Comparison of ENCODE assay signal across 9 cellular contexts in the genomic region with DNA sequence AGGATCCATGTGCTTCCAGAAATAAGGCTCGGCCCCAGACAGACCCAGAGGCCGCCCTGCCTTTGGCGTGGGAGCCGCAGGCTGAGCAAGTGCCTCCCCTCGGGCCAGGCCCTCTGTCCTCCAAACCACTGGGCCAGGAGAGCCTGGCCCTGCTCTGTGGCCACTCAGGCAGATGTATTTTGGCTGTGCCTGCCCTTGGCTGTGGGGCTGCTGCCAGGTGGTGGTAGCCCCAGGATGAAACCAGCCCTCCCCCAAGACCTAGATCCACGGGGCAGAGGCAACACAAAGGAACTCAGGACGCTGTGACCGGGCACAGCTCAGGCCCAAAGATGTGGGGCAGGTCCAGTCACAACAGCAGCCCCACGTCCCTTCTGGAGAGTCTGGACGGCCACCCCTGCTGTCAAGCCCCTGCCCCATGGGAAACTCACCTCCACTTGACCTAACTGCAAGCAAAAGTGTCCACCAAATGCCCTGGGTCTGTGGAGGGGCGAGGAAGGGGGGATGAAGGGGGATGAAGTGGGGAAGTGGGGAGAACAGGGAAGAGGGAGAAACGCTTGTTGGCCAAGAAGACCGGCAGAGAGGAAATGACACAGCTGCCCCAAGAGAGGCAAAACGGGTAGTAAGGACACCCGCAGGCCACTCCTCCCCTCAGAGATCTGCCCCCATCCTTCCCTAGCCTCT. TPM values are rescaled to one million over a fixed set of nuclear protein-coding genes. Genes with fewer than 3 reads are reported as not detected.
DNase-seq lines count a peak whose midpoint lies in the region; TF ChIP-seq lines count a peak whose summit lies in the region.
"Had no signal": no experiment of that assay in that cellular context is flagged by ENCODE, and none has a peak within 500 bp of the region (broad histone marks: within the 10 kb centered on the region; RNA-seq: fewer than 3 reads in every experiment).

No MANE protein-coding gene starts in this region.

- H3K27ac Mint-ChIP-seq in activated T-cell treated with anti-CD3 and anti-CD28 coated beads, Interleukin-2, amount 50 U/mL, for 24 hours = peak overlapping the region; percentile 91

- peaks cover 0 to 3% of the 10 kb centered on the region in 2 donors for H3K4me1 ChIP-seq in breast epithelium
- H3K4me1 ChIP-seq in mucosa of rectum (ENCODE audit: control insufficient read depth in 2 of 2, insufficient read depth in 2 of 2, low read length in 2 of 2) = peaks cover 9 to 19% of the 10 kb centered on the region in 2 donors
- H3K4me1 ChIP-seq in SK-N-SH (ENCODE audit: control insufficient read depth in 1 of 2, insufficient read depth in 2 of 2, low read depth in 1 of 2, low read length in 1 of 2) = no peaks in the 10 kb centered on the region; a peak in 1 of 4 replicates

- H3K4me2 ChIP-seq in SK-N-SH = no peak overlapping the region

- H3K4me3 ChIP-seq in breast epithelium (peak overlapping the region in 2 of 3 donors; percentile 31 to 37), mucosa of rectum (ENCODE audit: low read length in 2 of 2) (peak overlapping the region; percentile 10 to 54), SK-N-SH (ENCODE audit: low read depth in 2 of 2, low read length in 1 of 2) (no peak overlapping the region)

- no peak for DNase-seq in activated T-cell treated with anti-CD3 and anti-CD28 coated beads, Interleukin-2, amount 50 U/mL, for 24 hours
- no peak for DNase-seq in activated T-cell treated with anti-CD3 and anti-CD28 coated beads, Interleukin-2, amount 50 U/mL, for 1 hour
- peak; percentile 78 for DNase-seq in KG1 (lab: John Stamatoyannopoulos, UW)
- DNase-seq in breast epithelium (ENCODE audit: low spot score in 2 of 2) = no peak
- DNase-seq in RPMI8226 = no peak
- DNase-seq in SK-N-SH = no peak
- DNase-seq in activated CD4-positive, alpha-beta T cell treated with anti-CD3 and anti-CD28 coated beads for 4 hours = no peak
- DNase-seq: pancreas had no signal

- H3K27me3 Mint-ChIP-seq in activated T-cell treated with anti-CD3 and anti-CD28 coated beads, Interleukin-2, amount 50 U/mL, for 24 hours = no peaks in the 10 kb centered on the region

- peak overlapping the region; percentile 19 to 24 for H3K9ac ChIP-seq in mucosa of rectum (ENCODE audit: low read depth in 1 of 2, low read length in 2 of 2)
- no peak overlapping the region for H3K9ac ChIP-seq in SK-N-SH

- TF ChIP-seq RAD21 in SK-N-SH (IDR thresholded peaks at IDR 0.05; ENCODE audit: low read length) = no peak

- H2AFZ ChIP-seq in SK-N-SH (ENCODE audit: low read depth) = no peak overlapping the region

- POLR2A ChIA-PET in SK-N-SH (lab: Yijun Ruan, JAX) = no interaction called here

- H3K9me3 Mint-ChIP-seq in activated T-cell treated with anti-CD3 and anti-CD28 coated beads, Interleukin-2, amount 50 U/mL, for 24 hours = no peaks in the 10 kb centered on the region

- CTCF ChIA-PET in SK-N-SH (lab: Yijun Ruan, JAX) = interaction anchor here (1.2 to 1.8 kb wide), 3 partner anchors 21 to 81 kb away, joined by 3 to 5 read pairs (median 4); no protein-coding TSS in a partner anchor

- intact Hi-C loops in breast epithelium (cut with DNase I; ENCODE audit: low total_unique reads) = no loop called here

- H3K9me3 ChIP-seq in breast epithelium (no peaks in the 10 kb centered on the region), mucosa of rectum (ENCODE audit: control insufficient read depth in 2 of 2, low read length in 2 of 2) (no peaks in the 10 kb centered on the region), SK-N-SH (no peaks in the 10 kb centered on the region)
- H3K9me3 ChIP-seq: pancreas had no signal

- peak overlapping the region; percentile 35 for H3K4me3 Mint-ChIP-seq in activated T-cell treated with anti-CD3 and anti-CD28 coated beads, Interleukin-2, amount 50 U/mL, for 24 hours

- H3K36me3 Mint-ChIP-seq in activated T-cell treated with anti-CD3 and anti-CD28 coated beads, Interleukin-2, amount 50 U/mL, for 24 hours (ENCODE audit: low read depth) = peaks cover 19% of the 10 kb centered on the region

- H3K36me3 ChIP-seq in breast epithelium = no peaks in the 10 kb centered on the region
- peaks cover 0 to 12% of the 10 kb centered on the region in 2 donors for H3K36me3 ChIP-seq in mucosa of rectum (ENCODE audit: control insufficient read depth in 2 of 2, insufficient read depth in 2 of 2, low read length in 2 of 2)
- no peaks in the 10 kb centered on the region for H3K36me3 ChIP-seq in SK-N-SH (replicated peaks in 1 of 2; ENCODE audit: control insufficient read depth in 1 of 2, insufficient read depth in 2 of 2, low read length in 1 of 2)
- H3K36me3 ChIP-seq: pancreas had no signal

- H4K20me1 ChIP-seq in SK-N-SH (ENCODE audit: insufficient read depth) = peaks cover 16% of the 10 kb centered on the region; the same call in 1 of the 2 replicates

- TF ChIP-seq CTCF in breast epithelium (IDR thresholded peaks at IDR 0.05) (no peak), SK-N-SH (IDR thresholded peaks at IDR 0.05) (no peak)

- TF ChIP-seq EP300 in SK-N-SH (IDR thresholded peaks at IDR 0.05; ENCODE audit: borderline replicate concordance in 1 of 2, low read depth in 1 of 2, low read length in 1 of 2) = no peak

- peaks cover 54% of the 10 kb centered on the region for H3K4me1 Mint-ChIP-seq in activated T-cell treated with anti-CD3 and anti-CD28 coated beads, Interleukin-2, amount 50 U/mL, for 24 hours (ENCODE audit: low read depth)

- 78% methylated on average over 15 of the region's 15 CpGs for WGBS in SK-N-SH (ENCODE audit: low lambda C conversion rate)

- H3F3A ChIP-seq in SK-N-SH (replicated peaks; ENCODE audit: insufficient read depth) = no peaks in the 10 kb centered on the region

- no peaks in the 10 kb centered on the region for H3K27me3 ChIP-seq in breast epithelium
- no peaks in the 10 kb centered on the region for H3K27me3 ChIP-seq in mucosa of rectum (ENCODE audit: control insufficient read depth in 2 of 2, insufficient read depth in 2 of 2, low read length in 2 of 2)
- H3K27me3 ChIP-seq in SK-N-SH (ENCODE audit: insufficient read depth) = no peaks in the 10 kb centered on the region
- H3K27me3 ChIP-seq: pancreas had no signal

- peaks cover 46% of the 10 kb centered on the region for H3K79me2 ChIP-seq in SK-N-SH (ENCODE audit: insufficient read depth)

- H3K9me2 ChIP-seq in SK-N-SH = no peaks in the 10 kb centered on the region

- H3K27ac ChIP-seq in breast epithelium = peak overlapping the region; percentile 71 to 86
- peak overlapping the region; percentile 42 to 81 for H3K27ac ChIP-seq in mucosa of rectum (ENCODE audit: low read depth in 2 of 2, low read length in 2 of 2)
- no peak overlapping the region for H3K27ac ChIP-seq in SK-N-SH (ENCODE audit: low read depth in 2 of 2, low read length in 1 of 2)

- no peak for TF ChIP-seq POLR2A in breast epithelium (IDR thresholded peaks at IDR 0.05)

TF ChIP-seq in SK-N-SH, 30 proteins besides CTCF, POLR2A, EP300 and RAD21:
- no peak for TF ChIP-seq TCF12 (IDR thresholded peaks at IDR 0.05)
- TF ChIP-seq, protein P1, sequence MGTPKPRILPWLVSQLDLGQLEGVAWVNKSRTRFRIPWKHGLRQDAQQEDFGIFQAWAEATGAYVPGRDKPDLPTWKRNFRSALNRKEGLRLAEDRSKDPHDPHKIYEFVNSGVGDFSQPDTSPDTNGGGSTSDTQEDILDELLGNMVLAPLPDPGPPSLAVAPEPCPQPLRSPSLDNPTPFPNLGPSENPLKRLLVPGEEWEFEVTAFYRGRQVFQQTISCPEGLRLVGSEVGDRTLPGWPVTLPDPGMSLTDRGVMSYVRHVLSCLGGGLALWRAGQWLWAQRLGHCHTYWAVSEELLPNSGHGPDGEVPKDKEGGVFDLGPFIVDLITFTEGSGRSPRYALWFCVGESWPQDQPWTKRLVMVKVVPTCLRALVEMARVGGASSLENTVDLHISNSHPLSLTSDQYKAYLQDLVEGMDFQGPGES (IDR thresholded peaks at IDR 0.05; ENCODE audit: low read depth, low read length) = no peak
- no peak for TF ChIP-seq FOSL2 (IDR thresholded peaks at IDR 0.05; ENCODE audit: borderline replicate concordance, low read depth)
- TF ChIP-seq, protein P2, sequence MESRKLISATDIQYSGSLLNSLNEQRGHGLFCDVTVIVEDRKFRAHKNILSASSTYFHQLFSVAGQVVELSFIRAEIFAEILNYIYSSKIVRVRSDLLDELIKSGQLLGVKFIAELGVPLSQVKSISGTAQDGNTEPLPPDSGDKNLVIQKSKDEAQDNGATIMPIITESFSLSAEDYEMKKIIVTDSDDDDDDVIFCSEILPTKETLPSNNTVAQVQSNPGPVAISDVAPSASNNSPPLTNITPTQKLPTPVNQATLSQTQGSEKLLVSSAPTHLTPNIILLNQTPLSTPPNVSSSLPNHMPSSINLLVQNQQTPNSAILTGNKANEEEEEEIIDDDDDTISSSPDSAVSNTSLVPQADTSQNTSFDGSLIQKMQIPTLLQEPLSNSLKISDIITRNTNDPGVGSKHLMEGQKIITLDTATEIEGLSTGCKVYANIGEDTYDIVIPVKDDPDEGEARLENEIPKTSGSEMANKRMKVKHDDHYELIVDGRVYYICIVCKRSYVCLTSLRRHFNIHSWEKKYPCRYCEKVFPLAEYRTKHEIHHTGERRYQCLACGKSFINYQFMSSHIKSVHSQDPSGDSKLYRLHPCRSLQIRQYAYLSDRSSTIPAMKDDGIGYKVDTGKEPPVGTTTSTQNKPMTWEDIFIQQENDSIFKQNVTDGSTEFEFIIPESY (IDR thresholded peaks at IDR 0.05; ENCODE audit: borderline replicate concordance, low read depth) = no peak
- TF ChIP-seq, protein P3, sequence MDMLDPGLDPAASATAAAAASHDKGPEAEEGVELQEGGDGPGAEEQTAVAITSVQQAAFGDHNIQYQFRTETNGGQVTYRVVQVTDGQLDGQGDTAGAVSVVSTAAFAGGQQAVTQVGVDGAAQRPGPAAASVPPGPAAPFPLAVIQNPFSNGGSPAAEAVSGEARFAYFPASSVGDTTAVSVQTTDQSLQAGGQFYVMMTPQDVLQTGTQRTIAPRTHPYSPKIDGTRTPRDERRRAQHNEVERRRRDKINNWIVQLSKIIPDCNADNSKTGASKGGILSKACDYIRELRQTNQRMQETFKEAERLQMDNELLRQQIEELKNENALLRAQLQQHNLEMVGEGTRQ (IDR thresholded peaks at IDR 0.05; ENCODE audit: borderline replicate concordance, low read depth, low read length) = no peak
- TF ChIP-seq, protein P4, sequence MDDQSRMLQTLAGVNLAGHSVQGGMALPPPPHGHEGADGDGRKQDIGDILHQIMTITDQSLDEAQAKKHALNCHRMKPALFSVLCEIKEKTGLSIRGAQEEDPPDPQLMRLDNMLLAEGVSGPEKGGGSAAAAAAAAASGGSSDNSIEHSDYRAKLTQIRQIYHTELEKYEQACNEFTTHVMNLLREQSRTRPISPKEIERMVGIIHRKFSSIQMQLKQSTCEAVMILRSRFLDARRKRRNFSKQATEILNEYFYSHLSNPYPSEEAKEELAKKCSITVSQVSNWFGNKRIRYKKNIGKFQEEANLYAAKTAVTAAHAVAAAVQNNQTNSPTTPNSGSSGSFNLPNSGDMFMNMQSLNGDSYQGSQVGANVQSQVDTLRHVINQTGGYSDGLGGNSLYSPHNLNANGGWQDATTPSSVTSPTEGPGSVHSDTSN (IDR thresholded peaks at IDR 0.05) = no peak
- TF ChIP-seq MEF2A (IDR thresholded peaks at IDR 0.05; ENCODE audit: borderline replicate concordance, low read depth) = no peak

RNA-seq across cellular contexts. Expression of a gene that starts 23.9 kb away (rescaled TPM):
- total RNA-seq in breast epithelium = 10 to 100 TPM; 49.6 to 58.7 (median 57.0) TPM
- 34.9 and 41.4 TPM in 2 replicates for polyA plus RNA-seq in SK-N-SH (2012; rRNA removed)
- polyA plus RNA-seq in SK-N-SH (2012; cell fraction: cytosol; rRNA removed) = 16.3 and 23.2 TPM in 2 replicates
- 105 and 113 TPM in 2 replicates for polyA plus RNA-seq in SK-N-SH (2012; cell fraction: nucleus; rRNA removed)

Comparison
In these comparisons a context has a peak if more than half of its experiments do, and no peak if none do; other contexts are left out.
1. H3K27ac ChIP-seq: peak in breast epithelium (2 of 2) and mucosa of rectum (2 of 2); none in SK-N-SH (0 of 2).
2. H3K4me3 ChIP-seq: peak in breast epithelium (2 of 3) and mucosa of rectum (2 of 2); none in SK-N-SH (0 of 2).